In genomic region chr1:79662596-79662995, GRCh38 we compare ENCODE assay signal across 25 cellular contexts.
"Had no signal": no experiment of that assay in that cellular context is flagged by ENCODE, and none has a peak within 500 bp of the region (broad histone marks: within the 10 kb centered on the region; RNA-seq: fewer than 3 reads in every experiment).

No MANE protein-coding gene starts in this region.

- H3K36me3 ChIP-seq: esophagus muscularis mucosa, heart right ventricle, left lung, ovary, sigmoid colon, tibial artery had no signal

- H3K4me3 ChIP-seq: esophagus muscularis mucosa, heart right ventricle, left lung, ovary, psoas muscle, sigmoid colon, testis, tibial artery had no signal

- H3K4me3 Mint-ChIP-seq: dendritic cell treated with granulocyte-macrophage colony-stimulating factor and Interleukin-4, amounts not matched to agents 40 ng/mL and 50 ng/mL, for 4 days; endodermal cell; naive thymus-derived CD8-positive, alpha-beta T cell; nephron progenitor cell; stimulated activated memory B cell treated with anti-CD40 and anti-IgM and Interleukin-4, amounts not matched to agents 10 μg/mL and 1 μg/mL and 100 μg/mL, for 72 hours; type B pancreatic cell had no signal

- H3K4me1 Mint-ChIP-seq: naive thymus-derived CD8-positive, alpha-beta T cell had no signal

- H3K27me3 ChIP-seq: esophagus muscularis mucosa, heart right ventricle, left lung, ovary, sigmoid colon, testis, tibial artery had no signal

- DNase-seq: effector CD8-positive, alpha-beta T cell; endodermal cell; foreskin melanocyte; glutamatergic neuron; heart right ventricle; hippocampal formation; left cardiac atrium; left lung; naive thymus-derived CD8-positive, alpha-beta T cell; nephron progenitor cell; nucleus accumbens; ovary; posterior cingulate gyrus; psoas muscle; right cardiac atrium; sigmoid colon; stimulated activated CD4-positive, alpha-beta T cell treated with anti-CD3 and anti-CD28 coated beads, Interleukin-4, amount 100 ng/mL, for 4 hours; stimulated activated naive CD8-positive, alpha-beta T cell treated with anti-CD3 and anti-CD28 coated beads, Interleukin-15, Interleukin-2, amounts not matched to agents 100 U/mL and 50 U/mL, for 24 hours; substantia nigra; testis; tibial artery had no signal

- ATAC-seq: heart right ventricle; left cardiac atrium; left lung; naive thymus-derived CD8-positive, alpha-beta T cell; psoas muscle; right cardiac atrium; stimulated activated memory B cell treated with anti-CD40 and anti-IgM and Interleukin-4, amounts not matched to agents 10 μg/mL and 1 μg/mL and 100 μg/mL, for 72 hours; stimulated activated naive CD8-positive, alpha-beta T cell treated with anti-CD3 and anti-CD28 coated beads, Interleukin-15, Interleukin-2, amounts not matched to agents 100 U/mL and 50 U/mL, for 24 hours had no signal

- H3K4me1 ChIP-seq: esophagus muscularis mucosa, heart right ventricle, left lung, psoas muscle, sigmoid colon, testis, tibial artery had no signal

- H3K27me3 Mint-ChIP-seq: dendritic cell treated with granulocyte-macrophage colony-stimulating factor and Interleukin-4, amounts not matched to agents 40 ng/mL and 50 ng/mL, for 4 days; naive thymus-derived CD8-positive, alpha-beta T cell; stimulated activated memory B cell treated with anti-CD40 and anti-IgM and Interleukin-4, amounts not matched to agents 10 μg/mL and 1 μg/mL and 100 μg/mL, for 72 hours; type B pancreatic cell had no signal

- H3K9me3 Mint-ChIP-seq: nephron progenitor cell; stimulated activated memory B cell treated with anti-CD40 and anti-IgM and Interleukin-4, amounts not matched to agents 10 μg/mL and 1 μg/mL and 100 μg/mL, for 72 hours; type B pancreatic cell had no signal

- H3K27ac Mint-ChIP-seq: dendritic cell treated with granulocyte-macrophage colony-stimulating factor and Interleukin-4, amounts not matched to agents 40 ng/mL and 50 ng/mL, for 4 days; naive thymus-derived CD8-positive, alpha-beta T cell; nephron progenitor cell; stimulated activated memory B cell treated with anti-CD40 and anti-IgM and Interleukin-4, amounts not matched to agents 10 μg/mL and 1 μg/mL and 100 μg/mL, for 72 hours; type B pancreatic cell had no signal

- H3K27ac ChIP-seq: esophagus muscularis mucosa, heart right ventricle, left lung, ovary, psoas muscle, sigmoid colon, testis, tibial artery had no signal

- H3K36me3 Mint-ChIP-seq: naive thymus-derived CD8-positive, alpha-beta T cell; stimulated activated memory B cell treated with anti-CD40 and anti-IgM and Interleukin-4, amounts not matched to agents 10 μg/mL and 1 μg/mL and 100 μg/mL, for 72 hours; type B pancreatic cell had no signal

- H3K9me3 ChIP-seq: esophagus muscularis mucosa, left lung, ovary, psoas muscle, sigmoid colon, testis, tibial artery had no signal
